In genomic region chr14:67373347-67373746, GRCh38 we compare ENCODE assay signal across 16 cellular contexts. TPM values are rescaled to one million over a fixed set of nuclear protein-coding genes. Genes with fewer than 3 reads are reported as not detected.
DNase-seq lines count a peak whose midpoint lies in the region; ATAC-seq and TF ChIP-seq lines count a peak whose summit lies in the region.
"Had no signal": no experiment of that assay in that cellular context is flagged by ENCODE, and none has a peak within 500 bp of the region (broad histone marks: within the 10 kb centered on the region; RNA-seq: fewer than 3 reads in every experiment).

No MANE protein-coding gene starts in this region.

- no peak for DNase-seq in activated CD4-positive, alpha-beta T cell treated with anti-CD3 and anti-CD28 coated beads, Interleukin-2, amount 10 ng/mL, durations not matched to agents 24 days and 14 days
- DNase-seq in activated CD4-positive, alpha-beta T cell treated with anti-CD3 and anti-CD28 coated beads for 4 hours: no peak
- DNase-seq in activated B cell treated with CpG ODN at 0.5 μM for 24 hours (no peak), nephron progenitor cell (no peak), left ventricle myocardium inferior (no peak), iPS-NIHi7 (ENCODE audit: extremely low spot score) (no peak)
- DNase-seq: activated gamma-delta T cell treated with Interleukin-2 at 50 U/mL for 16 hours; effector CD8-positive, alpha-beta T cell; NCI-H1694; Peyer's patch; retina had no signal

- H3K9me3 Mint-ChIP-seq in activated CD4-positive, alpha-beta T cell treated with anti-CD3 and anti-CD28 coated beads, Interleukin-2, amount 10 ng/mL, durations not matched to agents 24 days and 14 days: no peaks in the 10 kb centered on the region
- no peaks in the 10 kb centered on the region for H3K9me3 Mint-ChIP-seq in activated B cell treated with CpG ODN at 0.5 μM for 24 hours
- H3K9me3 Mint-ChIP-seq in nephron progenitor cell: no peaks in the 10 kb centered on the region
- H3K9me3 Mint-ChIP-seq: GM23338, nephron had no signal

- H3K9me3 ChIP-seq in left ventricle myocardium inferior (replicated peaks): no peaks in the 10 kb centered on the region
- H3K9me3 ChIP-seq: Peyer's patch, tibial nerve had no signal

- peaks cover 17% of the 10 kb centered on the region for H3K4me1 Mint-ChIP-seq in activated CD4-positive, alpha-beta T cell treated with anti-CD3 and anti-CD28 coated beads, Interleukin-2, amount 10 ng/mL, durations not matched to agents 24 days and 14 days
- H3K4me1 Mint-ChIP-seq in activated B cell treated with CpG ODN at 0.5 μM for 24 hours: peaks cover 4% of the 10 kb centered on the region
- H3K4me1 Mint-ChIP-seq in nephron progenitor cell: no peaks in the 10 kb centered on the region
- H3K4me1 Mint-ChIP-seq: GM23338, nephron had no signal

- H3K36me3 ChIP-seq in left ventricle myocardium inferior: peaks cover 95% of the 10 kb centered on the region

- H3K4me3 ChIP-seq in left ventricle myocardium inferior: no peak overlapping the region
- H3K4me3 ChIP-seq: GM23338, Peyer's patch, tibial nerve had no signal

- CTCF ChIA-PET in activated B cell treated with CpG ODN at 0.5 μM for 24 hours (lab: Charles Lee): no interaction called here

- intact Hi-C loops in activated CD4-positive, alpha-beta T cell treated with anti-CD3 and anti-CD28 coated beads, Interleukin-2, amount 10 ng/mL, durations not matched to agents 24 days and 14 days (cut with micrococcal nuclease): loop anchor here (1.0 kb wide), 1 partner anchor 13 kb away; the partner anchor contains the start of gene EIF2S1
- intact Hi-C loops in activated B cell treated with CpG ODN at 0.5 μM for 24 hours (cut with micrococcal nuclease): no loop called here
- intact Hi-C loops in left ventricle myocardium inferior (cut with micrococcal nuclease): no loop called here

- no peak overlapping the region for H3K27ac ChIP-seq in left ventricle myocardium inferior (replicated peaks)
- H3K27ac ChIP-seq: Peyer's patch, tibial nerve had no signal

- peak; percentile 78 for ATAC-seq in GM19463 (IDR thresholded peaks at IDR 0.05; ENCODE audit: unreplicated experiment)
- ATAC-seq in activated B cell treated with CpG ODN at 0.5 μM for 24 hours (ENCODE audit: low read depth): no peak
- ATAC-seq in HG03135 (IDR thresholded peaks at IDR 0.05; ENCODE audit: unreplicated experiment): no peak
- ATAC-seq: GM23338 had no signal

- H3K36me3 Mint-ChIP-seq in activated CD4-positive, alpha-beta T cell treated with anti-CD3 and anti-CD28 coated beads, Interleukin-2, amount 10 ng/mL, durations not matched to agents 24 days and 14 days (ENCODE audit: low read depth): peaks cover 73% of the 10 kb centered on the region
- peaks cover 85% of the 10 kb centered on the region for H3K36me3 Mint-ChIP-seq in activated B cell treated with CpG ODN at 0.5 μM for 24 hours (ENCODE audit: low read depth)
- peaks cover 74% of the 10 kb centered on the region for H3K36me3 Mint-ChIP-seq in nephron progenitor cell (ENCODE audit: low read depth)

- H3K4me1 ChIP-seq in left ventricle myocardium inferior: peaks cover 3% of the 10 kb centered on the region
- H3K4me1 ChIP-seq: Peyer's patch had no signal

- no peak overlapping the region for H3K4me3 Mint-ChIP-seq in activated CD4-positive, alpha-beta T cell treated with anti-CD3 and anti-CD28 coated beads, Interleukin-2, amount 10 ng/mL, durations not matched to agents 24 days and 14 days
- H3K4me3 Mint-ChIP-seq in activated B cell treated with CpG ODN at 0.5 μM for 24 hours (no peak overlapping the region), nephron progenitor cell (no peak overlapping the region)
- H3K4me3 Mint-ChIP-seq: GM23338, nephron had no signal

- POLR2A ChIA-PET in activated B cell treated with CpG ODN at 0.5 μM for 24 hours (lab: Charles Lee): no interaction called here

- H3K27ac Mint-ChIP-seq in activated CD4-positive, alpha-beta T cell treated with anti-CD3 and anti-CD28 coated beads, Interleukin-2, amount 10 ng/mL, durations not matched to agents 24 days and 14 days: peak overlapping the region; percentile 85
- H3K27ac Mint-ChIP-seq in activated B cell treated with CpG ODN at 0.5 μM for 24 hours (peak overlapping the region; percentile 20), nephron progenitor cell (peak overlapping the region; percentile 64)
- H3K27ac Mint-ChIP-seq: GM23338, nephron had no signal

- H3K27me3 ChIP-seq in left ventricle myocardium inferior (ENCODE audit: low read depth): no peaks in the 10 kb centered on the region
- H3K27me3 ChIP-seq: Peyer's patch, tibial nerve had no signal

- TF ChIP-seq CTCF in activated B cell treated with CpG ODN at 0.5 μM for 24 hours (IDR thresholded peaks at IDR 0.05) (no peak), nephron progenitor cell (IDR thresholded peaks at IDR 0.05) (no peak), left ventricle myocardium inferior (IDR thresholded peaks at IDR 0.05; ENCODE audit: borderline replicate concordance) (no peak)

- no peaks in the 10 kb centered on the region for H3K27me3 Mint-ChIP-seq in activated CD4-positive, alpha-beta T cell treated with anti-CD3 and anti-CD28 coated beads, Interleukin-2, amount 10 ng/mL, durations not matched to agents 24 days and 14 days
- H3K27me3 Mint-ChIP-seq in activated B cell treated with CpG ODN at 0.5 μM for 24 hours (no peaks in the 10 kb centered on the region), nephron progenitor cell (ENCODE audit: low read depth, poor library complexity) (peaks cover 3% of the 10 kb centered on the region)

RNA-seq across cellular contexts. Expression of gene EIF2S1, which starts 13.2 kb away (rescaled TPM):
- total RNA-seq in activated CD4-positive, alpha-beta T cell treated with anti-CD3 and anti-CD28 coated beads, Interleukin-2, amount 10 ng/mL, durations not matched to agents 24 days and 14 days: 255 and 268 TPM in 2 replicates
- total RNA-seq in activated B cell treated with CpG ODN at 0.5 μM for 24 hours (84.4 and 96.7 TPM in 2 replicates), left ventricle myocardium inferior (92.7 TPM)

RNA-seq across cellular contexts. Expression of gene ATP6V1D, which starts 13.7 kb away (rescaled TPM):
- total RNA-seq in activated CD4-positive, alpha-beta T cell treated with anti-CD3 and anti-CD28 coated beads, Interleukin-2, amount 10 ng/mL, durations not matched to agents 24 days and 14 days: 29.7 and 30.1 TPM in 2 replicates
- total RNA-seq in activated B cell treated with CpG ODN at 0.5 μM for 24 hours (27.8 and 29.4 TPM in 2 replicates), left ventricle myocardium inferior (185 TPM)

RNA-seq across cellular contexts. Expression of gene PLEK2, which starts 38.6 kb away (rescaled TPM):
- total RNA-seq in activated CD4-positive, alpha-beta T cell treated with anti-CD3 and anti-CD28 coated beads, Interleukin-2, amount 10 ng/mL, durations not matched to agents 24 days and 14 days: 0.95 and 1.7 TPM in 2 replicates
- not detected in 2 replicates for total RNA-seq in activated B cell treated with CpG ODN at 0.5 μM for 24 hours
- total RNA-seq in left ventricle myocardium inferior: not detected

Comparison
In these comparisons a context has a peak if more than half of its experiments do, and no peak if none do; other contexts are left out.
1. H3K27ac Mint-ChIP-seq: peak in every context shown above with its lines; median percentile 85 in activated CD4-positive, alpha-beta T cell treated with anti-CD3 and anti-CD28 coated beads, Interleukin-2, amount 10 ng/mL, durations not matched to agents 24 days and 14 days; 64 in nephron progenitor cell; 20 in activated B cell treated with CpG ODN at 0.5 μM for 24 hours.